ENCODE assay signal across 5 cellular contexts in genomic region chr1:15466955-15467625, GRCh38. TPM values are rescaled to one million over a fixed set of nuclear protein-coding genes. Genes with fewer than 3 reads are reported as not detected.
"Had no signal": no experiment of that assay in that cellular context is flagged by ENCODE, and none has a peak within 500 bp of the region (broad histone marks: within the 10 kb centered on the region; RNA-seq: fewer than 3 reads in every experiment).

No MANE protein-coding gene starts in this region.

RNA-seq across cellular contexts. Expression of gene CELA2B, which starts 8.8 kb away (rescaled TPM):
- total RNA-seq: M059J, PC-3, Peyer's patch, Right ventricle myocardium superior, SK-MEL-5 had no signal

RNA-seq across cellular contexts. Expression of gene CELA2A, which starts 10.6 kb away (rescaled TPM):
- total RNA-seq: M059J, PC-3, Peyer's patch, Right ventricle myocardium superior, SK-MEL-5 had no signal

RNA-seq across cellular contexts. Expression of gene CTRC, which starts 28.8 kb away (rescaled TPM):
- total RNA-seq: Right ventricle myocardium superior, SK-MEL-5 had no signal
